Comparison of ENCODE assay signal across 19 cellular contexts in the genomic region with DNA sequence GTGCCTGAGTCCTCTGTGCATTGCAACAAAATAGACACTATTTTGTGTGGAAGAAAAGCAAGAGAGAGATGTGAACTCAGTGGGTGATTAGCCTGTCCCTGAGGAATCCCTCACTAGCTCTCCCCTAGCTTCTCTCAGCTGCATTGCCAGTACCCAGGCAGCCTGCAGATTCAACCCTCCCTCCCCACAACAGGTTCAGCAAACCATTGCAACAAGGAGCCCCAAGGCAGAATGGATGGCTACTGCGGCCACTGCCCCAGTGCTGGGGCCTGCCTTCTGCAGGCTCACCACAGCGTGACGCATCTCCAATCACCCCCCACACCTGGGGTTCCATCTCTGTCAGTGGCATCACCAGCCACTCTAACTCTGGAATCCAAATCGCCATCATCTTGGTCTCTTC. TPM values are rescaled to one million over a fixed set of nuclear protein-coding genes. Genes with fewer than 3 reads are reported as not detected.
DNase-seq lines count a peak whose midpoint lies in the region; ATAC-seq, FAIRE-seq and TF ChIP-seq lines count a peak whose summit lies in the region.
"Had no signal": no experiment of that assay in that cellular context is flagged by ENCODE, and none has a peak within 500 bp of the region (broad histone marks: within the 10 kb centered on the region; RNA-seq: fewer than 3 reads in every experiment).

No MANE protein-coding gene starts in this region.

- H3K27me3 ChIP-seq in esophagus muscularis mucosa, result peaks cover 0 to 29% (median 3%) of the 10 kb centered on the region in 4 donors
- H3K27me3 ChIP-seq in aorta (ENCODE audit: control insufficient read depth in 1 of 2, insufficient read depth in 2 of 2, low read length in 1 of 2), result no peaks in the 10 kb centered on the region
- H3K27me3 ChIP-seq in small intestine (ENCODE audit: control insufficient read depth in 2 of 2, insufficient read depth in 2 of 2, low read length in 2 of 2), result no peaks in the 10 kb centered on the region
- peaks cover 4% of the 10 kb centered on the region for H3K27me3 ChIP-seq in mammary epithelial cell (ENCODE audit: insufficient read depth, low read length)
- H3K27me3 ChIP-seq: heart right ventricle, right atrium auricular region had no signal

- FAIRE-seq in small intestine (lab: Jason Lieb, UNC), result no peak
- FAIRE-seq: islet of Langerhans had no signal

- H3K4me1 ChIP-seq in esophagus muscularis mucosa, result peaks cover 20 to 25% (median 22%) of the 10 kb centered on the region in 4 donors
- H3K4me1 ChIP-seq in aorta (ENCODE audit: control insufficient read depth in 1 of 2, insufficient read depth in 2 of 2, low read length in 2 of 2), result no peaks in the 10 kb centered on the region
- no peaks in the 10 kb centered on the region for H3K4me1 ChIP-seq in small intestine (ENCODE audit: control insufficient read depth in 2 of 2, insufficient read depth in 1 of 2, low read depth in 1 of 2, low read length in 1 of 2)
- peaks cover 6% of the 10 kb centered on the region for H3K4me1 ChIP-seq in mammary epithelial cell (ENCODE audit: insufficient read depth, low read length)

- H3K9me3 Mint-ChIP-seq in activated naive CD8-positive, alpha-beta T cell (ENCODE audit: low read depth), result no peaks in the 10 kb centered on the region
- H3K9me3 Mint-ChIP-seq in activated naive CD8-positive, alpha-beta T cell treated with anti-CD3 and anti-CD28 coated beads for 36 hours, result no peaks in the 10 kb centered on the region
- H3K9me3 Mint-ChIP-seq in Calu3 (ENCODE audit: low read depth, unreplicated experiment), result no peaks in the 10 kb centered on the region
- H3K9me3 Mint-ChIP-seq: neural progenitor cell had no signal

- no peaks in the 10 kb centered on the region for H3K36me3 ChIP-seq in esophagus muscularis mucosa
- H3K36me3 ChIP-seq in aorta (ENCODE audit: control insufficient read depth in 1 of 2, insufficient read depth in 2 of 2, low read length in 1 of 2), result no peaks in the 10 kb centered on the region
- H3K36me3 ChIP-seq in small intestine (ENCODE audit: control insufficient read depth in 2 of 2, insufficient read depth in 2 of 2, low read length in 2 of 2), result no peaks in the 10 kb centered on the region
- no peaks in the 10 kb centered on the region for H3K36me3 ChIP-seq in mammary epithelial cell (ENCODE audit: insufficient read depth, low read length)
- H3K36me3 ChIP-seq: heart right ventricle, neural progenitor cell, right atrium auricular region had no signal

- no peaks in the 10 kb centered on the region for H3K27me3 Mint-ChIP-seq in activated naive CD8-positive, alpha-beta T cell
- no peaks in the 10 kb centered on the region for H3K27me3 Mint-ChIP-seq in activated naive CD8-positive, alpha-beta T cell treated with anti-CD3 and anti-CD28 coated beads for 36 hours
- H3K27me3 Mint-ChIP-seq in T-helper 17 cell (no peaks in the 10 kb centered on the region), Calu3 (ENCODE audit: unreplicated experiment) (peaks cover 26% of the 10 kb centered on the region)

- in situ Hi-C loops in mammary epithelial cell (cut with MboI; ENCODE audit: low sequenced_read_pairs in 2 of 2), result no loop called here

- H3K4me3 Mint-ChIP-seq in activated naive CD8-positive, alpha-beta T cell, result peak overlapping the region; percentile 98
- no peak overlapping the region for H3K4me3 Mint-ChIP-seq in activated naive CD8-positive, alpha-beta T cell treated with anti-CD3 and anti-CD28 coated beads for 36 hours
- H3K4me3 Mint-ChIP-seq in T-helper 17 cell, result peak overlapping the region; percentile 98
- H3K4me3 Mint-ChIP-seq in Calu3 (ENCODE audit: low read depth, unreplicated experiment), result no peak overlapping the region
- H3K4me3 Mint-ChIP-seq: neural progenitor cell had no signal

- no peaks in the 10 kb centered on the region for H3K79me2 ChIP-seq in mammary epithelial cell (ENCODE audit: insufficient read depth, low read length)

- H3K4me3 ChIP-seq in esophagus muscularis mucosa (no peak overlapping the region), aorta (ENCODE audit: low read length in 2 of 2) (no peak overlapping the region), small intestine (ENCODE audit: low read depth in 1 of 2, low read length in 2 of 2) (no peak overlapping the region), mammary epithelial cell (replicated peaks in 1 of 3; ENCODE audit: insufficient read depth in 1 of 3, low read depth in 2 of 3, low read length in 3 of 3) (no peak overlapping the region)
- H3K4me3 ChIP-seq: heart right ventricle, neural progenitor cell, right atrium auricular region had no signal

- H3K9me3 ChIP-seq in T-helper 17 cell (ENCODE audit: control insufficient read depth, low read length, poor library complexity, severe bottlenecking), result no peaks in the 10 kb centered on the region
- H3K9me3 ChIP-seq in esophagus muscularis mucosa, result peaks cover 0 to 5% (median 0%) of the 10 kb centered on the region in 4 donors
- H3K9me3 ChIP-seq in aorta (ENCODE audit: control insufficient read depth, low read length), result peaks cover 4% of the 10 kb centered on the region
- no peaks in the 10 kb centered on the region for H3K9me3 ChIP-seq in small intestine (ENCODE audit: control insufficient read depth, low read depth)
- H3K9me3 ChIP-seq in mammary epithelial cell (replicated peaks; ENCODE audit: insufficient read depth, low read length), result peaks cover 2% of the 10 kb centered on the region
- H3K9me3 ChIP-seq: right atrium auricular region had no signal

- H3K4me2 ChIP-seq in mammary epithelial cell (ENCODE audit: insufficient read depth, low read depth, low read length), result no peak overlapping the region
- H3K4me2 ChIP-seq: neural progenitor cell had no signal

- WGBS in esophagus muscularis mucosa, result 97% methylated on average over 2 of the region's 4 CpGs
- WGBS in aorta, 2 donors, result 98% methylated on average over 3 of the region's 4 CpGs
- WGBS in small intestine, 3 donors, result 88 to 96% (median 95%) methylated on average over 3 of the region's 4 CpGs
- 86% methylated on average over 3 of the region's 4 CpGs for WGBS in mammary epithelial cell (ENCODE audit: low coverage, missing lambda C conversion rate)

- no peak for ATAC-seq in T-helper 17 cell
- ATAC-seq in aorta (ENCODE audit: low FRiP score), result no peak
- ATAC-seq: heart right ventricle had no signal

- no peaks in the 10 kb centered on the region for H4K20me1 ChIP-seq in mammary epithelial cell (ENCODE audit: insufficient read depth, low read length)

- peaks cover 57% of the 10 kb centered on the region for H3K4me1 Mint-ChIP-seq in activated naive CD8-positive, alpha-beta T cell (ENCODE audit: low read depth)
- H3K4me1 Mint-ChIP-seq in activated naive CD8-positive, alpha-beta T cell treated with anti-CD3 and anti-CD28 coated beads for 36 hours, result peaks cover 49% of the 10 kb centered on the region
- H3K4me1 Mint-ChIP-seq in T-helper 17 cell (peaks cover 64% of the 10 kb centered on the region), Calu3 (ENCODE audit: low read depth, unreplicated experiment) (peaks cover 17% of the 10 kb centered on the region)

- dilution Hi-C loops in mammary epithelial cell (cut with HindIII; ENCODE audit: low sequenced_read_pairs), result no loop called here

- no peak for TF ChIP-seq POLR2A in esophagus muscularis mucosa (IDR thresholded peaks at IDR 0.05; ENCODE audit: low read depth)

- H3K36me3 Mint-ChIP-seq in activated naive CD8-positive, alpha-beta T cell, result peaks cover 27% of the 10 kb centered on the region
- H3K36me3 Mint-ChIP-seq in activated naive CD8-positive, alpha-beta T cell treated with anti-CD3 and anti-CD28 coated beads for 36 hours, result peaks cover 50% of the 10 kb centered on the region
- H3K36me3 Mint-ChIP-seq in T-helper 17 cell (ENCODE audit: low read depth), result peaks cover 6% of the 10 kb centered on the region
- H3K36me3 Mint-ChIP-seq in Calu3 (ENCODE audit: insufficient read depth, unreplicated experiment), result no peaks in the 10 kb centered on the region
- H3K36me3 Mint-ChIP-seq: neural progenitor cell had no signal

- H3K27ac Mint-ChIP-seq in activated naive CD8-positive, alpha-beta T cell, result peak overlapping the region; percentile 98
- no peak overlapping the region for H3K27ac Mint-ChIP-seq in activated naive CD8-positive, alpha-beta T cell treated with anti-CD3 and anti-CD28 coated beads for 36 hours
- H3K27ac Mint-ChIP-seq in T-helper 17 cell (peak overlapping the region; percentile 100), Calu3 (ENCODE audit: unreplicated experiment) (no peak overlapping the region)
- H3K27ac Mint-ChIP-seq: neural progenitor cell had no signal

- no peak for DNase-seq in activated naive CD8-positive, alpha-beta T cell treated with anti-CD3 and anti-CD28 coated beads for 36 hours
- DNase-seq in T-helper 17 cell, result no peak
- peak; percentile 39 for DNase-seq in esophagus muscularis mucosa (ENCODE audit: extremely low spot score)
- DNase-seq in aorta, result no peak
- no peak for DNase-seq in Calu3
- no peak for DNase-seq in small intestine
- no peak for DNase-seq in mammary epithelial cell
- DNase-seq: effector CD4-positive, alpha-beta T cell; GOT3; heart right ventricle; mesendoderm; NCI-H1436; Right ventricle myocardium superior; substantia nigra; T1000 had no signal

- BruUV-seq in Calu3 (replicated peaks; lab: Mats Ljungman, UMichigan) (no TSS peak), mammary epithelial cell (replicated peaks; lab: Mats Ljungman, UMichigan) (no TSS peak)

- intact Hi-C loops in esophagus muscularis mucosa (cut with DNase I), result no loop called here
- intact Hi-C loops in aorta (cut with DNase I), result no loop called here
- intact Hi-C loops in Calu3 (cut with micrococcal nuclease; ENCODE audit: unreplicated experiment), result no loop called here
- intact Hi-C loops in mammary epithelial cell (cut with micrococcal nuclease), result no loop called here

- no peak overlapping the region for H2AFZ ChIP-seq in mammary epithelial cell (ENCODE audit: low read depth, low read length)
- H2AFZ ChIP-seq: neural progenitor cell had no signal

- H3K9ac ChIP-seq in mammary epithelial cell (ENCODE audit: insufficient read depth, low read length), result no peak overlapping the region
- H3K9ac ChIP-seq: neural progenitor cell had no signal

- H3K27ac ChIP-seq in esophagus muscularis mucosa (replicated peaks in 1 of 4), result no peak overlapping the region
- no peak overlapping the region for H3K27ac ChIP-seq in aorta (ENCODE audit: low read depth in 1 of 2, low read length in 2 of 2)
- H3K27ac ChIP-seq in small intestine (ENCODE audit: low read depth in 1 of 2, low read length in 1 of 2), result no peak overlapping the region
- no peak overlapping the region for H3K27ac ChIP-seq in mammary epithelial cell (ENCODE audit: insufficient read depth, low read depth, low read length)
- H3K27ac ChIP-seq: heart right ventricle, neural progenitor cell had no signal

- TF ChIP-seq CTCF in esophagus muscularis mucosa (IDR thresholded peaks at IDR 0.05) (no peak), Calu3 (IDR thresholded peaks at IDR 0.05; ENCODE audit: unreplicated experiment) (no peak), mammary epithelial cell (conservative IDR thresholded peaks at IDR 0.05 in 1 of 2, IDR thresholded peaks at IDR 0.05 in 1 of 2; ENCODE audit: extremely low read depth in 1 of 2, insufficient read depth in 1 of 2, low read depth in 1 of 2, low read length in 2 of 2) (no peak)

- CTCF ChIA-PET in Calu3 (lab: Charles Lee) (no interaction called here), mammary epithelial cell (lab: Charles Lee; ENCODE audit: low non-redundant PET) (no interaction called here)

- no peak for TF ChIP-seq EP300 in esophagus muscularis mucosa (IDR thresholded peaks at IDR 0.05)

RNA-seq across cellular contexts. Expression of a gene that starts 2.3 kb away (rescaled TPM):
- total RNA-seq in activated naive CD8-positive, alpha-beta T cell treated with anti-CD3 and anti-CD28 coated beads for 36 hours, result 10 to 100 TPM; 24.5 to 26.0 TPM
- total RNA-seq in T-helper 17 cell (10 to 100 TPM; 52.8 to 54.8 TPM), esophagus muscularis mucosa (1 to 10 TPM; 1.1 to 3.3 (median 2.8) TPM), aorta (1 to 10 TPM; 3.5 to 5.0 TPM), Calu3 (2022) (9.5 and 11.1 TPM in 2 replicates), mammary epithelial cell (under 1 TPM in 1 of 2 donors, not detected in 1; 0.17 TPM)
- polyA plus RNA-seq in aorta (1 to 10 TPM in 1 of 2 donors, under 1 TPM in 1; 0.49 to 6.9 TPM), small intestine (1 to 10 TPM; 5.1 to 9.4 (median 8.3) TPM), mammary epithelial cell (0.10 TPM)
- polyA minus RNA-seq in mammary epithelial cell, result not detected

Comparison
In these comparisons a context has a peak if more than half of its experiments do, and no peak if none do; other contexts are left out.
1. H3K27ac Mint-ChIP-seq: peak in activated naive CD8-positive, alpha-beta T cell (single experiment) and T-helper 17 cell (single experiment); none in activated naive CD8-positive, alpha-beta T cell treated with anti-CD3 and anti-CD28 coated beads for 36 hours (single experiment) and Calu3 (single experiment).
2. H3K4me3 Mint-ChIP-seq: peak in activated naive CD8-positive, alpha-beta T cell (single experiment) and T-helper 17 cell (single experiment); none in activated naive CD8-positive, alpha-beta T cell treated with anti-CD3 and anti-CD28 coated beads for 36 hours (single experiment) and Calu3 (single experiment).